In genomic region chr12:8120072-8120713, GRCh38 we compare ENCODE assay signal across 2 cellular contexts.
TF ChIP-seq lines count a peak whose summit lies in the region.

No MANE protein-coding gene starts in this region.

TF ChIP-seq in GM23338, 12 proteins besides CTCF, POLR2A, EP300 and RAD21 (continued from another document):
- TF ChIP-seq, protein P1, sequence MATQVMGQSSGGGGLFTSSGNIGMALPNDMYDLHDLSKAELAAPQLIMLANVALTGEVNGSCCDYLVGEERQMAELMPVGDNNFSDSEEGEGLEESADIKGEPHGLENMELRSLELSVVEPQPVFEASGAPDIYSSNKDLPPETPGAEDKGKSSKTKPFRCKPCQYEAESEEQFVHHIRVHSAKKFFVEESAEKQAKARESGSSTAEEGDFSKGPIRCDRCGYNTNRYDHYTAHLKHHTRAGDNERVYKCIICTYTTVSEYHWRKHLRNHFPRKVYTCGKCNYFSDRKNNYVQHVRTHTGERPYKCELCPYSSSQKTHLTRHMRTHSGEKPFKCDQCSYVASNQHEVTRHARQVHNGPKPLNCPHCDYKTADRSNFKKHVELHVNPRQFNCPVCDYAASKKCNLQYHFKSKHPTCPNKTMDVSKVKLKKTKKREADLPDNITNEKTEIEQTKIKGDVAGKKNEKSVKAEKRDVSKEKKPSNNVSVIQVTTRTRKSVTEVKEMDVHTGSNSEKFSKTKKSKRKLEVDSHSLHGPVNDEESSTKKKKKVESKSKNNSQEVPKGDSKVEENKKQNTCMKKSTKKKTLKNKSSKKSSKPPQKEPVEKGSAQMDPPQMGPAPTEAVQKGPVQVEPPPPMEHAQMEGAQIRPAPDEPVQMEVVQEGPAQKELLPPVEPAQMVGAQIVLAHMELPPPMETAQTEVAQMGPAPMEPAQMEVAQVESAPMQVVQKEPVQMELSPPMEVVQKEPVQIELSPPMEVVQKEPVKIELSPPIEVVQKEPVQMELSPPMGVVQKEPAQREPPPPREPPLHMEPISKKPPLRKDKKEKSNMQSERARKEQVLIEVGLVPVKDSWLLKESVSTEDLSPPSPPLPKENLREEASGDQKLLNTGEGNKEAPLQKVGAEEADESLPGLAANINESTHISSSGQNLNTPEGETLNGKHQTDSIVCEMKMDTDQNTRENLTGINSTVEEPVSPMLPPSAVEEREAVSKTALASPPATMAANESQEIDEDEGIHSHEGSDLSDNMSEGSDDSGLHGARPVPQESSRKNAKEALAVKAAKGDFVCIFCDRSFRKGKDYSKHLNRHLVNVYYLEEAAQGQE (IDR thresholded peaks at IDR 0.05; ENCODE audit: unreplicated experiment), result no peak
- TF ChIP-seq NANOG (IDR thresholded peaks at IDR 0.05; ENCODE audit: borderline replicate concordance), result no peak
- no peak for TF ChIP-seq POLR2AphosphoS5 (IDR thresholded peaks at IDR 0.05; ENCODE audit: low read depth)

TF ChIP-seq in WTC11, 78 proteins besides CTCF, POLR2A, EP300 and RAD21 (continued from another document):
- TF ChIP-seq, protein P2, sequence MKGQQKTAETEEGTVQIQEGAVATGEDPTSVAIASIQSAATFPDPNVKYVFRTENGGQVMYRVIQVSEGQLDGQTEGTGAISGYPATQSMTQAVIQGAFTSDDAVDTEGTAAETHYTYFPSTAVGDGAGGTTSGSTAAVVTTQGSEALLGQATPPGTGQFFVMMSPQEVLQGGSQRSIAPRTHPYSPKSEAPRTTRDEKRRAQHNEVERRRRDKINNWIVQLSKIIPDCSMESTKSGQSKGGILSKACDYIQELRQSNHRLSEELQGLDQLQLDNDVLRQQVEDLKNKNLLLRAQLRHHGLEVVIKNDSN (CRISPR knock-in tag; IDR thresholded peaks at IDR 0.05), result 0 out of 2 replicates have a peak, but pooled peaks have one; percentile 15
